In genomic region chr7:26426096-26426495, GRCh38 we compare ENCODE assay signal across 20 cellular contexts.
"Had no signal": no experiment of that assay in that cellular context is flagged by ENCODE, and none has a peak within 500 bp of the region (broad histone marks: within the 10 kb centered on the region; RNA-seq: fewer than 3 reads in every experiment).

No MANE protein-coding gene starts in this region.

- H3K27ac Mint-ChIP-seq: naive thymus-derived CD4-positive, alpha-beta T cell; nephron progenitor cell; stimulated activated effector memory CD8-positive, alpha-beta T cell treated with anti-CD3 and anti-CD28 coated beads, Interleukin-12 subunit alpha, Interleukin-12 subunit beta, amount 100 ng/mL, for 72 hours had no signal

- H3K4me3 Mint-ChIP-seq: naive thymus-derived CD4-positive, alpha-beta T cell; nephron progenitor cell; stimulated activated effector memory CD8-positive, alpha-beta T cell treated with anti-CD3 and anti-CD28 coated beads, Interleukin-12 subunit alpha, Interleukin-12 subunit beta, amount 100 ng/mL, for 72 hours had no signal

- ATAC-seq: heart left ventricle; naive thymus-derived CD4-positive, alpha-beta T cell; psoas muscle; right lobe of liver; stimulated activated effector memory CD8-positive, alpha-beta T cell treated with anti-CD3 and anti-CD28 coated beads, Interleukin-12 subunit alpha, Interleukin-12 subunit beta, amount 100 ng/mL, for 72 hours; stimulated activated naive CD8-positive, alpha-beta T cell treated with anti-CD3 and anti-CD28 coated beads, Interleukin-15, Interleukin-2, amounts not matched to agents 100 U/mL and 50 U/mL, for 24 hours had no signal

- H3K36me3 Mint-ChIP-seq: naive thymus-derived CD4-positive, alpha-beta T cell; stimulated activated effector memory CD8-positive, alpha-beta T cell treated with anti-CD3 and anti-CD28 coated beads, Interleukin-12 subunit alpha, Interleukin-12 subunit beta, amount 100 ng/mL, for 72 hours had no signal

- H3K27me3 ChIP-seq: heart left ventricle, right lobe of liver, suprapubic skin, tibial artery, upper lobe of left lung, vagina had no signal

- H3K79me2 ChIP-seq: parathyroid adenoma had no signal

- H3K27ac ChIP-seq: heart left ventricle, parathyroid adenoma, psoas muscle, right lobe of liver, suprapubic skin, tibial artery, upper lobe of left lung, vagina had no signal

- H3K9me3 ChIP-seq: heart left ventricle, psoas muscle, right lobe of liver, suprapubic skin, tibial artery, upper lobe of left lung, vagina had no signal

- H3K9ac ChIP-seq: parathyroid adenoma had no signal

- H3K4me1 ChIP-seq: heart left ventricle, parathyroid adenoma, psoas muscle, right lobe of liver, suprapubic skin, tibial artery, vagina had no signal

- H2AFZ ChIP-seq: parathyroid adenoma had no signal

- H3K9me3 Mint-ChIP-seq: stimulated activated effector memory CD8-positive, alpha-beta T cell treated with anti-CD3 and anti-CD28 coated beads, Interleukin-12 subunit alpha, Interleukin-12 subunit beta, amount 100 ng/mL, for 72 hours had no signal

- DNase-seq: effector CD4-positive, alpha-beta T cell; foreskin melanocyte; heart left ventricle; hippocampal formation; kidney glomerular epithelial cell; mesendoderm; naive thymus-derived CD4-positive, alpha-beta T cell; nephron progenitor cell; psoas muscle; retina; right lobe of liver; stimulated activated CD4-positive, alpha-beta T cell treated with anti-CD3 and anti-CD28 coated beads, Interleukin-4, amount 100 ng/mL, for 1 hour; stimulated activated CD8-positive, alpha-beta memory T cell treated with anti-CD3 and anti-CD28 coated beads, Interleukin-4, amount 100 ng/mL, for 48 hours; stimulated activated naive CD8-positive, alpha-beta T cell treated with anti-CD3 and anti-CD28 coated beads, Interleukin-15, Interleukin-2, amounts not matched to agents 100 U/mL and 50 U/mL, for 24 hours; tibial artery; upper lobe of left lung had no signal

- H3K36me3 ChIP-seq: heart left ventricle, right lobe of liver, suprapubic skin, tibial artery, upper lobe of left lung, vagina had no signal

- H3K4me1 Mint-ChIP-seq: naive thymus-derived CD4-positive, alpha-beta T cell; stimulated activated effector memory CD8-positive, alpha-beta T cell treated with anti-CD3 and anti-CD28 coated beads, Interleukin-12 subunit alpha, Interleukin-12 subunit beta, amount 100 ng/mL, for 72 hours had no signal

- H3K4me3 ChIP-seq: heart left ventricle, psoas muscle, right lobe of liver, suprapubic skin, tibial artery, upper lobe of left lung, vagina had no signal
